Comparison of ENCODE assay signal across 28 cellular contexts in the genomic region with DNA sequence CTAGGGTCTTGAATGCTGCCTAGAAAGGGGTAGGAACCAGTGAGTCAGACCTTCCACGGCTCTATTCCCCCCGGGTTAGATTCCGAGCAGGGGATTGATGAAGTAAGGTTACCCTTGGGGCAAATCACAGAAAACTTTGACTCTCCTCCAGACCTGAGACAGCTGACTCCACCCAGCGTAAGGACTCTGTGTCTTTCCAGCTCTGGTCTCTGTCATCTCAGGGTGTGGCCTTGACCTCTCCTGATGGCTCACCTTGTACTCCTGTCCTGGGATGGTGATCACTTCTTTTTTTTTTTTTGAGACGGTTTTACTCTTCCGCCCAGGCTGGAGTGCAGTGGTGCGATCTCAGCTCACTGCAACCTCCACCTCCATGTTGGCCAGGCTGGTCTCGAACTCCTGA.
"Had no signal": no experiment of that assay in that cellular context is flagged by ENCODE, and none has a peak within 500 bp of the region (broad histone marks: within the 10 kb centered on the region; RNA-seq: fewer than 3 reads in every experiment).

No MANE protein-coding gene starts in this region.

- H3K27me3 ChIP-seq: neural progenitor cell, ovary, right lobe of liver, sigmoid colon, stomach, thyroid gland, tibial nerve, upper lobe of left lung, vagina had no signal

- H3K4me1 Mint-ChIP-seq: nephron progenitor cell; neural progenitor cell; stimulated activated effector memory CD8-positive, alpha-beta T cell treated with anti-CD3 and anti-CD28 coated beads, Interleukin-12 subunit alpha, Interleukin-12 subunit beta, amount 100 ng/mL, for 72 hours had no signal

- H3K27me3 Mint-ChIP-seq: naive thymus-derived CD8-positive, alpha-beta T cell; natural killer cell treated with Interleukin-12 subunit alpha and Interleukin-12 subunit beta and Interleukin-15 and Interleukin-18, amount 100 ng/mL, for 72 hours; progenitor cell of endocrine pancreas; stimulated activated naive B cell treated with anti-CD40 and anti-IgM and Interleukin-4, amounts not matched to agents 10 μg/mL and 1 μg/mL and 100 μg/mL, for 72 hours; stimulated activated naive CD8-positive, alpha-beta T cell treated with anti-CD3 and anti-CD28 coated beads, Interleukin-15, Interleukin-2, amounts not matched to agents 100 ng/mL and 50 ng/mL, for 24 hours had no signal

- H3K4me3 ChIP-seq: neural progenitor cell, ovary, psoas muscle, right lobe of liver, sigmoid colon, stomach, thoracic aorta, thyroid gland, tibial nerve, upper lobe of left lung, vagina had no signal

- H3K27ac ChIP-seq: neural progenitor cell, ovary, parathyroid adenoma, psoas muscle, right lobe of liver, sigmoid colon, stomach, thoracic aorta, thyroid gland, tibial nerve, upper lobe of left lung, vagina had no signal

- ATAC-seq: naive thymus-derived CD8-positive, alpha-beta T cell; psoas muscle; right cardiac atrium; right lobe of liver; stimulated activated effector memory CD8-positive, alpha-beta T cell treated with anti-CD3 and anti-CD28 coated beads, Interleukin-12 subunit alpha, Interleukin-12 subunit beta, amount 100 ng/mL, for 72 hours; stimulated activated naive B cell treated with anti-CD40 and anti-IgM and Interleukin-4, amounts not matched to agents 10 μg/mL and 1 μg/mL and 100 μg/mL, for 72 hours had no signal

- H3K9me3 ChIP-seq: ovary, psoas muscle, right lobe of liver, sigmoid colon, stomach, thoracic aorta, thyroid gland, tibial nerve, upper lobe of left lung, vagina had no signal

- H3K27ac Mint-ChIP-seq: natural killer cell treated with Interleukin-12 subunit alpha and Interleukin-12 subunit beta and Interleukin-15 and Interleukin-18, amount 100 ng/mL, for 72 hours; nephron progenitor cell; neural progenitor cell; progenitor cell of endocrine pancreas; stimulated activated effector memory CD8-positive, alpha-beta T cell treated with anti-CD3 and anti-CD28 coated beads, Interleukin-12 subunit alpha, Interleukin-12 subunit beta, amount 100 ng/mL, for 72 hours; stimulated activated naive B cell treated with anti-CD40 and anti-IgM and Interleukin-4, amounts not matched to agents 10 μg/mL and 1 μg/mL and 100 μg/mL, for 72 hours had no signal

- H3K36me3 ChIP-seq: neural progenitor cell, ovary, right lobe of liver, thoracic aorta, thyroid gland had no signal

- DNase-seq: naive thymus-derived CD8-positive, alpha-beta T cell; nephron progenitor cell; occipital lobe; ovary; psoas muscle; right cardiac atrium; right lobe of liver; sigmoid colon; small intestine; stimulated activated CD4-positive, alpha-beta T cell treated with anti-CD3 and anti-CD28 coated beads, Interleukin-15, amount 100 ng/mL, for 24 hours; stimulated activated CD4-positive, alpha-beta T cell treated with anti-CD3 and anti-CD28 coated beads, Interleukin-2, amount 100 ng/mL, for 24 hours; stimulated activated CD4-positive, alpha-beta T cell treated with anti-CD3 and anti-CD28 coated beads, Interleukin-2, amount 100 ng/mL, for 48 hours; stimulated activated CD4-positive, alpha-beta T cell treated with anti-CD3 and anti-CD28 coated beads, Interleukin-4, amount 100 ng/mL, for 24 hours; stimulated activated naive B cell treated with anti-CD40 and anti-IgM and Interleukin-4, amounts not matched to agents 10 μg/mL and 1 μg/mL and 100 μg/mL, for 72 hours; stimulated activated naive CD4-positive, alpha-beta T cell treated with Interleukin-2 at 50 U/mL for 16 hours; stomach; thyroid gland; trophoblast cell had no signal

- H3K4me1 ChIP-seq: neural progenitor cell, parathyroid adenoma, psoas muscle, right lobe of liver, sigmoid colon, stomach, thyroid gland, tibial nerve, upper lobe of left lung, vagina had no signal

- H3K4me3 Mint-ChIP-seq: naive thymus-derived CD8-positive, alpha-beta T cell; natural killer cell treated with Interleukin-12 subunit alpha and Interleukin-12 subunit beta and Interleukin-15 and Interleukin-18, amount 100 ng/mL, for 72 hours; nephron progenitor cell; neural progenitor cell; stimulated activated effector memory CD8-positive, alpha-beta T cell treated with anti-CD3 and anti-CD28 coated beads, Interleukin-12 subunit alpha, Interleukin-12 subunit beta, amount 100 ng/mL, for 72 hours; stimulated activated naive B cell treated with anti-CD40 and anti-IgM and Interleukin-4, amounts not matched to agents 10 μg/mL and 1 μg/mL and 100 μg/mL, for 72 hours; stimulated activated naive CD8-positive, alpha-beta T cell treated with anti-CD3 and anti-CD28 coated beads, Interleukin-15, Interleukin-2, amounts not matched to agents 100 ng/mL and 50 ng/mL, for 24 hours had no signal

- H3K9me3 Mint-ChIP-seq: naive thymus-derived CD8-positive, alpha-beta T cell; natural killer cell treated with Interleukin-12 subunit alpha and Interleukin-12 subunit beta and Interleukin-15 and Interleukin-18, amount 100 ng/mL, for 72 hours; nephron progenitor cell; neural progenitor cell; stimulated activated effector memory CD8-positive, alpha-beta T cell treated with anti-CD3 and anti-CD28 coated beads, Interleukin-12 subunit alpha, Interleukin-12 subunit beta, amount 100 ng/mL, for 72 hours; stimulated activated naive B cell treated with anti-CD40 and anti-IgM and Interleukin-4, amounts not matched to agents 10 μg/mL and 1 μg/mL and 100 μg/mL, for 72 hours; stimulated activated naive CD8-positive, alpha-beta T cell treated with anti-CD3 and anti-CD28 coated beads, Interleukin-15, Interleukin-2, amounts not matched to agents 100 ng/mL and 50 ng/mL, for 24 hours had no signal
